1 cellular context compared by ENCODE assay signal in the genomic region with DNA sequence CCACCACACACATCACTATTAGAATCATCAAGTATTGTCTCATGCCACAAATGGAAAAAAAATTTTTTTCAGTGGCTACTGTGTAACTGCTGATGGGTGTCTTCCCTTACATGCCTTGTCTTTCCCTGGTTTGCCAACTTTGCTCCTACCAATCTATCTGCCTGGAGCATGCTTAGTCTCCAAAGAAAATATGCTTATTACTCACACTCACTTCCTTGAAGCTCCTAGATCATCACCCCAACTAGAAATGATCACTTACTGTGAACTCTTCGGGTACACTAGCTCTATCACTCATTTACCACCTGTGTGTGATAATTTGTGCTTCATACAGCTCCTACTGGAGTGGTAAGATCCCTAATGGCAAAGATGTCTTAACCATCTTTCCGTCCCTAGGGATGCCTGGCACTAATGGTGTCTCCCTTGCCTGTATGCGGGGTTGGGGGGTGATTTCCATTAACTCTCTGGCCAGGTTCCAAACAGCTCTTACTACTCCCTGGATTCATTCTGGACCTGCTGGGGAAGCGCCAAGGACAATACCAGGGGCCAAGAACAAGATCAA.
TF ChIP-seq lines count a peak whose summit lies in the region.

No MANE protein-coding gene starts in this region.

TF ChIP-seq in K562, 482 proteins besides CTCF, POLR2A, EP300 and RAD21 (continued from another document):
- TF ChIP-seq, protein P1, sequence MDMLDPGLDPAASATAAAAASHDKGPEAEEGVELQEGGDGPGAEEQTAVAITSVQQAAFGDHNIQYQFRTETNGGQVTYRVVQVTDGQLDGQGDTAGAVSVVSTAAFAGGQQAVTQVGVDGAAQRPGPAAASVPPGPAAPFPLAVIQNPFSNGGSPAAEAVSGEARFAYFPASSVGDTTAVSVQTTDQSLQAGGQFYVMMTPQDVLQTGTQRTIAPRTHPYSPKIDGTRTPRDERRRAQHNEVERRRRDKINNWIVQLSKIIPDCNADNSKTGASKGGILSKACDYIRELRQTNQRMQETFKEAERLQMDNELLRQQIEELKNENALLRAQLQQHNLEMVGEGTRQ (CRISPR knock-in tag; IDR thresholded peaks at IDR 0.05), result no peak
- TF ChIP-seq C11orf30 (IDR thresholded peaks at IDR 0.05; ENCODE audit: low read depth) (no peak), SMARCB1 (IDR thresholded peaks at IDR 0.05; ENCODE audit: insufficient read length, low read depth) (no peak), RBM15 (IDR thresholded peaks at IDR 0.05; ENCODE audit: insufficient read depth, low read length) (no peak), ZNF354B (CRISPR knock-in tag; IDR thresholded peaks at IDR 0.05) (no peak), ATF1 (CRISPR knock-in tag; IDR thresholded peaks at IDR 0.05) (no peak), ATF1 (tag; IDR thresholded peaks at IDR 0.05) (no peak), ZNF263 (CRISPR knock-in tag; IDR thresholded peaks at IDR 0.05; ENCODE audit: borderline replicate concordance) (no peak), NFIC (IDR thresholded peaks at IDR 0.05) (peak; percentile 86), ZFP36 (IDR thresholded peaks at IDR 0.05; ENCODE audit: low read depth, low read length, partially characterized antibody) (no peak), FOXK1 (CRISPR knock-in tag; IDR thresholded peaks at IDR 0.05; ENCODE audit: borderline replicate concordance) (peak; percentile 71; the same call in 1 of the 2 replicates), ZNF384 (IDR thresholded peaks at IDR 0.05; ENCODE audit: low read depth, low read length) (no peak), PHF20 (IDR thresholded peaks at IDR 0.05; ENCODE audit: partially characterized antibody) (no peak), ZFP1 (CRISPR knock-in tag; IDR thresholded peaks at IDR 0.05) (no peak), CREB1 (IDR thresholded peaks at IDR 0.05) (no peak), CREB1 (CRISPR knock-in tag; IDR thresholded peaks at IDR 0.05) (no peak), RNF2 (IDR thresholded peaks at IDR 0.05) (no peak), SAFB (IDR thresholded peaks at IDR 0.05; ENCODE audit: borderline replicate concordance, low read depth, low read length) (no peak), XRCC5 (IDR thresholded peaks at IDR 0.05; ENCODE audit: low read depth, low read length) (no peak), PTTG1 (tag; IDR thresholded peaks at IDR 0.05; ENCODE audit: low read depth) (no peak), LEF1 (IDR thresholded peaks at IDR 0.05) (peak; percentile 91; the same call in 1 of the 2 replicates), ZNF232 (CRISPR knock-in tag; IDR thresholded peaks at IDR 0.05) (0 out of 2 replicates have a peak, but pooled peaks have one; percentile 42), ARNT (IDR thresholded peaks at IDR 0.05) (no peak), ZNF253 (CRISPR knock-in tag; conservative IDR thresholded peaks at IDR 0.05) (no peak)
- TF ChIP-seq, protein P2, sequence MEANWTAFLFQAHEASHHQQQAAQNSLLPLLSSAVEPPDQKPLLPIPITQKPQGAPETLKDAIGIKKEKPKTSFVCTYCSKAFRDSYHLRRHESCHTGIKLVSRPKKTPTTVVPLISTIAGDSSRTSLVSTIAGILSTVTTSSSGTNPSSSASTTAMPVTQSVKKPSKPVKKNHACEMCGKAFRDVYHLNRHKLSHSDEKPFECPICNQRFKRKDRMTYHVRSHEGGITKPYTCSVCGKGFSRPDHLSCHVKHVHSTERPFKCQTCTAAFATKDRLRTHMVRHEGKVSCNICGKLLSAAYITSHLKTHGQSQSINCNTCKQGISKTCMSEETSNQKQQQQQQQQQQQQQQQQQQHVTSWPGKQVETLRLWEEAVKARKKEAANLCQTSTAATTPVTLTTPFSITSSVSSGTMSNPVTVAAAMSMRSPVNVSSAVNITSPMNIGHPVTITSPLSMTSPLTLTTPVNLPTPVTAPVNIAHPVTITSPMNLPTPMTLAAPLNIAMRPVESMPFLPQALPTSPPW (CRISPR knock-in tag; IDR thresholded peaks at IDR 0.05), result no peak
- TF ChIP-seq, protein P3, sequence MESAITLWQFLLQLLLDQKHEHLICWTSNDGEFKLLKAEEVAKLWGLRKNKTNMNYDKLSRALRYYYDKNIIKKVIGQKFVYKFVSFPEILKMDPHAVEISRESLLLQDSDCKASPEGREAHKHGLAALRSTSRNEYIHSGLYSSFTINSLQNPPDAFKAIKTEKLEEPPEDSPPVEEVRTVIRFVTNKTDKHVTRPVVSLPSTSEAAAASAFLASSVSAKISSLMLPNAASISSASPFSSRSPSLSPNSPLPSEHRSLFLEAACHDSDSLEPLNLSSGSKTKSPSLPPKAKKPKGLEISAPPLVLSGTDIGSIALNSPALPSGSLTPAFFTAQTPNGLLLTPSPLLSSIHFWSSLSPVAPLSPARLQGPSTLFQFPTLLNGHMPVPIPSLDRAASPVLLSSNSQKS (CRISPR knock-in tag; IDR thresholded peaks at IDR 0.05), result no peak
- TF ChIP-seq, protein P4, sequence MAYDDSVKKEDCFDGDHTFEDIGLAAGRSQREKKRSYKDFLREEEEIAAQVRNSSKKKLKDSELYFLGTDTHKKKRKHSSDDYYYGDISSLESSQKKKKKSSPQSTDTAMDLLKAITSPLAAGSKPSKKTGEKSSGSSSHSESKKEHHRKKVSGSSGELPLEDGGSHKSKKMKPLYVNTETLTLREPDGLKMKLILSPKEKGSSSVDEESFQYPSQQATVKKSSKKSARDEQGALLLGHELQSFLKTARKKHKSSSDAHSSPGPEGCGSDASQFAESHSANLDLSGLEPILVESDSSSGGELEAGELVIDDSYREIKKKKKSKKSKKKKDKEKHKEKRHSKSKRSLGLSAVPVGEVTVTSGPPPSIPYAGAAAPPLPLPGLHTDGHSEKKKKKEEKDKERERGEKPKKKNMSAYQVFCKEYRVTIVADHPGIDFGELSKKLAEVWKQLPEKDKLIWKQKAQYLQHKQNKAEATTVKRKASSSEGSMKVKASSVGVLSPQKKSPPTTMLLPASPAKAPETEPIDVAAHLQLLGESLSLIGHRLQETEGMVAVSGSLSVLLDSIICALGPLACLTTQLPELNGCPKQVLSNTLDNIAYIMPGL (CRISPR knock-in tag; IDR thresholded peaks at IDR 0.05), result no peak
- TF ChIP-seq, protein P5, sequence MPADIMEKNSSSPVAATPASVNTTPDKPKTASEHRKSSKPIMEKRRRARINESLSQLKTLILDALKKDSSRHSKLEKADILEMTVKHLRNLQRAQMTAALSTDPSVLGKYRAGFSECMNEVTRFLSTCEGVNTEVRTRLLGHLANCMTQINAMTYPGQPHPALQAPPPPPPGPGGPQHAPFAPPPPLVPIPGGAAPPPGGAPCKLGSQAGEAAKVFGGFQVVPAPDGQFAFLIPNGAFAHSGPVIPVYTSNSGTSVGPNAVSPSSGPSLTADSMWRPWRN (IDR thresholded peaks at IDR 0.05; ENCODE audit: low read depth), result no peak
- TF ChIP-seq, protein P6, sequence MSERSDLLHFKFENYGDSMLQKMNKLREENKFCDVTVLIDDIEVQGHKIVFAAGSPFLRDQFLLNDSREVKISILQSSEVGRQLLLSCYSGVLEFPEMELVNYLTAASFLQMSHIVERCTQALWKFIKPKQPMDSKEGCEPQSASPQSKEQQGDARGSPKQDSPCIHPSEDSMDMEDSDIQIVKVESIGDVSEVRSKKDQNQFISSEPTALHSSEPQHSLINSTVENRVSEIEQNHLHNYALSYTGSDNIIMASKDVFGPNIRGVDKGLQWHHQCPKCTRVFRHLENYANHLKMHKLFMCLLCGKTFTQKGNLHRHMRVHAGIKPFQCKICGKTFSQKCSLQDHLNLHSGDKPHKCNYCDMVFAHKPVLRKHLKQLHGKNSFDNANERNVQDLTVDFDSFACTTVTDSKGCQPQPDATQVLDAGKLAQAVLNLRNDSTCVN (CRISPR knock-in tag; IDR thresholded peaks at IDR 0.05), result no peak
- TF ChIP-seq, protein P7, sequence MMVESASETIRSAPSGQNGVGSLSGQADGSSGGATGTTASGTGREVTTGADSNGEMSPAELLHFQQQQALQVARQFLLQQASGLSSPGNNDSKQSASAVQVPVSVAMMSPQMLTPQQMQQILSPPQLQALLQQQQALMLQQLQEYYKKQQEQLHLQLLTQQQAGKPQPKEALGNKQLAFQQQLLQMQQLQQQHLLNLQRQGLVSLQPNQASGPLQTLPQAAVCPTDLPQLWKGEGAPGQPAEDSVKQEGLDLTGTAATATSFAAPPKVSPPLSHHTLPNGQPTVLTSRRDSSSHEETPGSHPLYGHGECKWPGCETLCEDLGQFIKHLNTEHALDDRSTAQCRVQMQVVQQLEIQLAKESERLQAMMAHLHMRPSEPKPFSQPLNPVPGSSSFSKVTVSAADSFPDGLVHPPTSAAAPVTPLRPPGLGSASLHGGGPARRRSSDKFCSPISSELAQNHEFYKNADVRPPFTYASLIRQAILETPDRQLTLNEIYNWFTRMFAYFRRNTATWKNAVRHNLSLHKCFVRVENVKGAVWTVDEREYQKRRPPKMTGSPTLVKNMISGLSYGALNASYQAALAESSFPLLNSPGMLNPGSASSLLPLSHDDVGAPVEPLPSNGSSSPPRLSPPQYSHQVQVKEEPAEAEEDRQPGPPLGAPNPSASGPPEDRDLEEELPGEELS (CRISPR knock-in tag; IDR thresholded peaks at IDR 0.05; ENCODE audit: borderline replicate concordance), result 0 out of 2 replicates have a peak, but pooled peaks have one; percentile 72
- TF ChIP-seq, protein P8, sequence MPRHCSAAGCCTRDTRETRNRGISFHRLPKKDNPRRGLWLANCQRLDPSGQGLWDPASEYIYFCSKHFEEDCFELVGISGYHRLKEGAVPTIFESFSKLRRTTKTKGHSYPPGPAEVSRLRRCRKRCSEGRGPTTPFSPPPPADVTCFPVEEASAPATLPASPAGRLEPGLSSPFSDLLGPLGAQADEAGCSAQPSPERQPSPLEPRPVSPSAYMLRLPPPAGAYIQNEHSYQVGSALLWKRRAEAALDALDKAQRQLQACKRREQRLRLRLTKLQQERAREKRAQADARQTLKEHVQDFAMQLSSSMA (CRISPR knock-in tag; IDR thresholded peaks at IDR 0.05), result no peak
